ENCODE assay signal across 6 cellular contexts in genomic region chr17:34227293-34227692, GRCh38. TPM values are rescaled to one million over a fixed set of nuclear protein-coding genes. Genes with fewer than 3 reads are reported as not detected.
"Had no signal": no experiment of that assay in that cellular context is flagged by ENCODE, and none has a peak within 500 bp of the region (broad histone marks: within the 10 kb centered on the region; RNA-seq: fewer than 3 reads in every experiment).

No MANE protein-coding gene starts in this region.

RNA-seq across cellular contexts. Expression of gene CCL2, which starts 27.8 kb away (rescaled TPM):
- total RNA-seq: HepG2 had no signal
- polyA plus RNA-seq: HepG2, IgD-negative memory B cell had no signal

RNA-seq across cellular contexts. Expression of gene CCL7, which starts 42.7 kb away (rescaled TPM):
- total RNA-seq: H4, H7, HepG2, HFFc6, HT1080 had no signal
- polyA plus RNA-seq: HepG2, IgD-negative memory B cell had no signal

RNA-seq across cellular contexts. Expression of gene CCL11, which starts 58.2 kb away (rescaled TPM):
- total RNA-seq: H4, H7, HepG2, HFFc6, HT1080 had no signal
- polyA plus RNA-seq: HepG2, IgD-negative memory B cell had no signal
